ENCODE assay signal across 1 cellular context in genomic region chr12:28021704-28022103, GRCh38.
TF ChIP-seq lines count a peak whose summit lies in the region.

No MANE protein-coding gene starts in this region.

TF ChIP-seq in HepG2, 621 proteins besides CTCF, POLR2A, EP300 and RAD21 (continued from another document and continues in another):
- TF ChIP-seq TMF1 (CRISPR knock-in tag; IDR thresholded peaks at IDR 0.05; ENCODE audit: low read depth) (no peak), RARG (CRISPR knock-in tag; IDR thresholded peaks at IDR 0.05; ENCODE audit: low read depth) (no peak), THAP9 (CRISPR knock-in tag; IDR thresholded peaks at IDR 0.05; ENCODE audit: borderline replicate concordance) (no peak), ZUFSP (CRISPR knock-in tag; IDR thresholded peaks at IDR 0.05; ENCODE audit: borderline replicate concordance) (no peak), SPEN (CRISPR knock-in tag; IDR thresholded peaks at IDR 0.05; ENCODE audit: low read depth) (no peak), TERF1 (CRISPR knock-in tag; IDR thresholded peaks at IDR 0.05) (no peak), ZNF138 (CRISPR knock-in tag; IDR thresholded peaks at IDR 0.05; ENCODE audit: low read depth) (no peak), HBP1 (CRISPR knock-in tag; IDR thresholded peaks at IDR 0.05; ENCODE audit: low read depth) (no peak), KMT2B (CRISPR knock-in tag; IDR thresholded peaks at IDR 0.05) (no peak), SMAD1 (CRISPR knock-in tag; IDR thresholded peaks at IDR 0.05; ENCODE audit: borderline replicate concordance, low read depth) (no peak), ZNF17 (CRISPR knock-in tag; IDR thresholded peaks at IDR 0.05) (no peak), HNF1A (IDR thresholded peaks at IDR 0.05; ENCODE audit: low read depth) (peak; percentile 62; the same call in 1 of the 2 replicates), HNF1A (CRISPR knock-in tag; IDR thresholded peaks at IDR 0.05; ENCODE audit: borderline replicate concordance) (no peak), PHF21A (CRISPR knock-in tag; IDR thresholded peaks at IDR 0.05) (no peak), SNAPC5 (CRISPR knock-in tag; IDR thresholded peaks at IDR 0.05; ENCODE audit: borderline replicate concordance) (no peak), ZNF552 (CRISPR knock-in tag; IDR thresholded peaks at IDR 0.05; ENCODE audit: borderline replicate concordance) (no peak), PITX1 (CRISPR knock-in tag; IDR thresholded peaks at IDR 0.05) (no peak), ATF7-NPFF (CRISPR knock-in tag; IDR thresholded peaks at IDR 0.05; ENCODE audit: low read depth) (no peak), ZC3H4 (CRISPR knock-in tag; IDR thresholded peaks at IDR 0.05; ENCODE audit: borderline replicate concordance) (no peak), DMAP1 (CRISPR knock-in tag; IDR thresholded peaks at IDR 0.05) (no peak), SAP130 (CRISPR knock-in tag; IDR thresholded peaks at IDR 0.05; ENCODE audit: low read depth) (peak; percentile 41; the same call in 1 of the 2 replicates), AKNA (CRISPR knock-in tag; IDR thresholded peaks at IDR 0.05; ENCODE audit: borderline replicate concordance) (no peak), ZNF564 (CRISPR knock-in tag; IDR thresholded peaks at IDR 0.05) (no peak), ZNF543 (CRISPR knock-in tag; IDR thresholded peaks at IDR 0.05) (no peak), ZNF432 (CRISPR knock-in tag; IDR thresholded peaks at IDR 0.05; ENCODE audit: borderline replicate concordance) (no peak), SOX13 (IDR thresholded peaks at IDR 0.05) (peak; percentile 67), SOX13 (CRISPR knock-in tag; conservative IDR thresholded peaks at IDR 0.05 in 1 of 2, IDR thresholded peaks at IDR 0.05 in 1 of 2) (peak in 1 of 2 experiments; percentile 88; a peak in 2 of 4 replicates), ARID3A (IDR thresholded peaks at IDR 0.05; ENCODE audit: low read depth, low read length) (peak; percentile 71; the same call in 1 of the 2 replicates), MLXIP (CRISPR knock-in tag; IDR thresholded peaks at IDR 0.05; ENCODE audit: borderline replicate concordance) (no peak), EHMT2 (IDR thresholded peaks at IDR 0.05; ENCODE audit: borderline replicate concordance, low read depth, low read length) (no peak), NR3C1 (CRISPR knock-in tag; IDR thresholded peaks at IDR 0.05) (no peak), SOX6 (IDR thresholded peaks at IDR 0.05) (no peak), SOX6 (CRISPR knock-in tag; IDR thresholded peaks at IDR 0.05) (peak; percentile 93), ZNF274 (CRISPR knock-in tag; IDR thresholded peaks at IDR 0.05) (no peak), ZNF674 (CRISPR knock-in tag; IDR thresholded peaks at IDR 0.05; ENCODE audit: low read depth) (no peak)
